ENCODE assay signal across 1 cellular context in genomic region chr7:134069187-134069586, GRCh38.
TF ChIP-seq lines count a peak whose summit lies in the region.

No MANE protein-coding gene starts in this region.

TF ChIP-seq in K562, 482 proteins besides CTCF, POLR2A, EP300 and RAD21 (continued from another document):
- TF ChIP-seq RNF219 (CRISPR knock-in tag; IDR thresholded peaks at IDR 0.05), result no peak
- peak; percentile 76 for TF ChIP-seq ZNF512 (tag; IDR thresholded peaks at IDR 0.05)
- TF ChIP-seq OTX1 (CRISPR knock-in tag; IDR thresholded peaks at IDR 0.05), result 0 out of 2 replicates have a peak, but pooled peaks have one; percentile 63
- peak; percentile 52; the same call in 1 of the 2 replicates for TF ChIP-seq ZBTB26 (CRISPR knock-in tag; IDR thresholded peaks at IDR 0.05)
- no peak for TF ChIP-seq VEZF1 (CRISPR knock-in tag; IDR thresholded peaks at IDR 0.05)
- no peak for TF ChIP-seq ZNF717 (CRISPR knock-in tag; IDR thresholded peaks at IDR 0.05)
- 0 out of 2 replicates have a peak, but pooled peaks have one; percentile 35 for TF ChIP-seq LARP7 (IDR thresholded peaks at IDR 0.05)
- TF ChIP-seq KAT2B (IDR thresholded peaks at IDR 0.05; ENCODE audit: low read depth, low read length), result no peak
- TF ChIP-seq ZKSCAN3 (CRISPR knock-in tag; IDR thresholded peaks at IDR 0.05), result no peak
- TF ChIP-seq ZMIZ1 (IDR thresholded peaks at IDR 0.05; ENCODE audit: low read depth in 2 of 2, low read length in 2 of 2), result no peak
- no peak for TF ChIP-seq KAT8 (IDR thresholded peaks at IDR 0.05; ENCODE audit: low read depth)
- TF ChIP-seq ZNF830 (CRISPR knock-in tag; IDR thresholded peaks at IDR 0.05), result no peak
